Comparison of ENCODE assay signal across 9 cellular contexts in the genomic region with DNA sequence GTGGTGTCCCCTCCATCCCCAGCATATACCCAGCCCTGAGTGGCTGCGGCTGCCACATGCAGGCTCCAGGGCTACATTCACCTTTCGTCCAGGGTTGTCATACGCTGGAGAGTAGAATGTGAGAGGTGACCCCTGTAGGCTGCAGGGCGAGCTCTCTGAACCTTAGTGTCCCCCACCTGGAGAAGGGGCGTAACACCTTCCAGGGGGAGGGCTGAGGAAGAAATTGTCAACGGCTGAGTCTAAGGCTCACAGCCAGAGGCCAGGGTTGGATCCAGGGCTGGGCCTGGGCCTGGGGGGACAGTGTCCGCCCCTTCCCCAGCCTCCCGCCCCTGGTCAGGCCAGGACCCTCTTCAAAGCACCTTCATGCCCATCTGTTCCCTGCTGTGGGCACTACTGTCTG. TPM values are rescaled to one million over a fixed set of nuclear protein-coding genes. Genes with fewer than 3 reads are reported as not detected.
DNase-seq lines count a peak whose midpoint lies in the region; ATAC-seq, FAIRE-seq and TF ChIP-seq lines count a peak whose summit lies in the region.
"Not testable (repeated sequence)": the region's sequence is repeated elsewhere in the genome, so short reads cannot be mapped to it uniquely, and the experiment has no call there.
"Had no signal": no experiment of that assay in that cellular context is flagged by ENCODE, and none has a peak within 500 bp of the region (broad histone marks: within the 10 kb centered on the region; RNA-seq: fewer than 3 reads in every experiment).

No MANE protein-coding gene starts in this region.

- POLR2A ChIA-PET in endothelial cell of umbilical vein (lab: Charles Lee) = not testable (repeated sequence)

- not testable (repeated sequence) for H4K20me1 ChIP-seq in DOHH2 (ENCODE audit: control insufficient read depth, insufficient read depth, low read depth, low read length); OCI-LY1 (ENCODE audit: insufficient read depth, low read length); endothelial cell of umbilical vein (replicated peaks; ENCODE audit: control insufficient read depth, extremely low read depth, insufficient read depth, low read length)

- H3K36me3 ChIP-seq in DOHH2 (ENCODE audit: control insufficient read depth, low read length); OCI-LY1 (ENCODE audit: insufficient read depth, low read length); endothelial cell of umbilical vein (ENCODE audit: control insufficient read depth in 2 of 2, extremely low read depth in 1 of 2, insufficient read depth in 2 of 2, low read length in 2 of 2); right lobe of liver; psoas muscle (ENCODE audit: insufficient read depth in 1 of 2, low read depth in 1 of 2): not testable (repeated sequence)

- H3K4me3 ChIP-seq in DOHH2 (ENCODE audit: low read length) = peak overlapping the region; percentile 64
- H3K4me3 ChIP-seq in OCI-LY1 (ENCODE audit: low read depth, low read length, poor library complexity, severe bottlenecking); endothelial cell of umbilical vein (replicated peaks in 1 of 3; ENCODE audit: insufficient read depth in 1 of 3, low read depth in 1 of 3, low read length in 3 of 3); right lobe of liver; psoas muscle: not testable (repeated sequence)

- not testable (repeated sequence) for H3K27me3 ChIP-seq in DOHH2 (ENCODE audit: control insufficient read depth, low read length); OCI-LY1 (ENCODE audit: insufficient read depth, low read length); endothelial cell of umbilical vein (ENCODE audit: control insufficient read depth in 2 of 2, insufficient read depth in 2 of 2, low read length in 2 of 2); right lobe of liver; psoas muscle (ENCODE audit: insufficient read depth in 3 of 3, low read length in 2 of 3)

- ATAC-seq in T-helper 17 cell; right lobe of liver; naive B cell (ENCODE audit: low read depth in 2 of 2); psoas muscle; stimulated activated naive B cell treated with anti-CD40 and anti-IgM and Interleukin-4, amounts not matched to agents 10 μg/mL and 1 μg/mL and 100 μg/mL, for 72 hours (replicated peaks): not testable (repeated sequence)

- TF ChIP-seq CTCF in DOHH2 (IDR thresholded peaks at IDR 0.05; ENCODE audit: low read depth, low read length, poor library complexity, severe bottlenecking); OCI-LY1 (IDR thresholded peaks at IDR 0.05; ENCODE audit: low read length); endothelial cell of umbilical vein (IDR thresholded peaks at IDR 0.05; ENCODE audit: extremely low read depth in 1 of 2, insufficient read depth in 1 of 2, low read depth in 1 of 2, low read length in 2 of 2); right lobe of liver (IDR thresholded peaks at IDR 0.05); psoas muscle (IDR thresholded peaks at IDR 0.05): not testable (repeated sequence)

- not testable (repeated sequence) for H3K36me3 Mint-ChIP-seq in T-helper 17 cell (ENCODE audit: low read depth); naive B cell; stimulated activated naive B cell treated with anti-CD40 and anti-IgM and Interleukin-4, amounts not matched to agents 10 μg/mL and 1 μg/mL and 100 μg/mL, for 72 hours

- peaks cover 16% of the 10 kb centered on the region for H3K4me1 Mint-ChIP-seq in T-helper 17 cell
- H3K4me1 Mint-ChIP-seq in naive B cell = peaks cover 33 to 62% (median 55%) of the 10 kb centered on the region in 3 donors
- H3K4me1 Mint-ChIP-seq in stimulated activated naive B cell treated with anti-CD40 and anti-IgM and Interleukin-4, amounts not matched to agents 10 μg/mL and 1 μg/mL and 100 μg/mL, for 72 hours = peaks cover 45 to 67% of the 10 kb centered on the region in 2 donors

- dilution Hi-C loops in endothelial cell of umbilical vein (cut with MboI; ENCODE audit: extremely low pct_ligation_motif_present, low sequenced_read_pairs) = not testable (repeated sequence)

- H3K27me3 Mint-ChIP-seq in T-helper 17 cell; naive B cell; stimulated activated naive B cell treated with anti-CD40 and anti-IgM and Interleukin-4, amounts not matched to agents 10 μg/mL and 1 μg/mL and 100 μg/mL, for 72 hours: not testable (repeated sequence)

- not testable (repeated sequence) for BruUV-seq in endothelial cell of umbilical vein (replicated peaks; lab: Mats Ljungman, UMichigan)

- not testable (repeated sequence) for H3K9me3 ChIP-seq in DOHH2 (ENCODE audit: control insufficient read depth, insufficient read depth, low read length); OCI-LY1 (ENCODE audit: low read length); T-helper 17 cell (ENCODE audit: control insufficient read depth, low read length, poor library complexity, severe bottlenecking); endothelial cell of umbilical vein (replicated peaks; ENCODE audit: control insufficient read depth, insufficient read depth, low read length); right lobe of liver; psoas muscle

- not testable (repeated sequence) for TF ChIP-seq POLR2A in endothelial cell of umbilical vein (IDR thresholded peaks at IDR 0.05; ENCODE audit: low read depth, low read length); right lobe of liver (IDR thresholded peaks at IDR 0.05)

- H3F3A ChIP-seq in DOHH2 (ENCODE audit: control insufficient read depth, insufficient read depth) = peaks cover 13% of the 10 kb centered on the region
- H3F3A ChIP-seq in OCI-LY1 (ENCODE audit: insufficient read depth, low read length) = not testable (repeated sequence)

- H3K4me1 ChIP-seq in DOHH2 (ENCODE audit: control insufficient read depth, low read length) = peaks cover 66% of the 10 kb centered on the region
- peaks cover 62% of the 10 kb centered on the region for H3K4me1 ChIP-seq in OCI-LY1 (ENCODE audit: insufficient read depth, low read length, severe bottlenecking)
- H3K4me1 ChIP-seq in endothelial cell of umbilical vein (ENCODE audit: control insufficient read depth, extremely low read depth, insufficient read depth, low read length) = peaks cover 37% of the 10 kb centered on the region
- not testable (repeated sequence) for H3K4me1 ChIP-seq in right lobe of liver
- H3K4me1 ChIP-seq in psoas muscle = peaks cover 25% of the 10 kb centered on the region

- H3K27ac Mint-ChIP-seq in T-helper 17 cell = peak overlapping the region; percentile 83
- peak overlapping the region; percentile 79 to 100 (median 99) for H3K27ac Mint-ChIP-seq in naive B cell
- H3K27ac Mint-ChIP-seq in stimulated activated naive B cell treated with anti-CD40 and anti-IgM and Interleukin-4, amounts not matched to agents 10 μg/mL and 1 μg/mL and 100 μg/mL, for 72 hours = peak overlapping the region; percentile 100

- DNase-seq in T-helper 17 cell; endothelial cell of umbilical vein (ENCODE audit: low read depth, low spot score); naive B cell; stimulated activated naive B cell treated with anti-CD40 and anti-IgM and Interleukin-4, amounts not matched to agents 10 μg/mL and 1 μg/mL and 100 μg/mL, for 72 hours: not testable (repeated sequence)
- peak in 2 of 3 donors; percentile 17 to 21 for DNase-seq in right lobe of liver
- peak; percentile 11 to 44 for DNase-seq in psoas muscle

- H3K4me3 Mint-ChIP-seq in T-helper 17 cell; stimulated activated naive B cell treated with anti-CD40 and anti-IgM and Interleukin-4, amounts not matched to agents 10 μg/mL and 1 μg/mL and 100 μg/mL, for 72 hours: not testable (repeated sequence)
- peak overlapping the region in 5 of 8 donors; percentile 40 to 90 (median 71) for H3K4me3 Mint-ChIP-seq in naive B cell

- not testable (repeated sequence) for FAIRE-seq in endothelial cell of umbilical vein (lab: Jason Lieb, UNC)

- not testable (repeated sequence) for H3K9me1 ChIP-seq in endothelial cell of umbilical vein (replicated peaks; ENCODE audit: control insufficient read depth, extremely low read depth, insufficient read depth, low read length)

- not testable (repeated sequence) for H3K9me3 Mint-ChIP-seq in naive B cell; stimulated activated naive B cell treated with anti-CD40 and anti-IgM and Interleukin-4, amounts not matched to agents 10 μg/mL and 1 μg/mL and 100 μg/mL, for 72 hours

- H2AFZ ChIP-seq in OCI-LY1 (ENCODE audit: low read length); endothelial cell of umbilical vein (ENCODE audit: low read depth, low read length): not testable (repeated sequence)

- WGBS in right lobe of liver (ENCODE audit: insufficient coverage, low coverage, low lambda C conversion rate, missing lambda C conversion rate) = 100% methylated on average over 1 of the region's 8 CpGs
- 91 to 95% (median 92%) methylated on average over 8 of the region's 8 CpGs for WGBS in psoas muscle, 3 donors

- CTCF ChIA-PET in endothelial cell of umbilical vein (lab: Charles Lee) = not testable (repeated sequence)

- peak overlapping the region; percentile 96 for H3K27ac ChIP-seq in DOHH2 (ENCODE audit: low read depth, low read length)
- H3K27ac ChIP-seq in OCI-LY1 (ENCODE audit: low read depth, low read length, poor library complexity, severe bottlenecking) = peak overlapping the region; percentile 88
- peak overlapping the region; percentile 100 for H3K27ac ChIP-seq in endothelial cell of umbilical vein (ENCODE audit: insufficient read depth, low read depth, low read length)
- not testable (repeated sequence) for H3K27ac ChIP-seq in right lobe of liver, psoas muscle

- intact Hi-C loops in endothelial cell of umbilical vein (cut with micrococcal nuclease) = loop anchor here (10.0 kb wide), 1 partner anchor 443 kb away; no protein-coding TSS in a partner anchor
- intact Hi-C loops in right lobe of liver (cut with DNase I) = not testable (repeated sequence)
- intact Hi-C loops in psoas muscle (cut with DNase I) = loop anchor here in 1 of 2 donors (10.0 kb wide), 1 partner anchor 453 kb away; no protein-coding TSS in a partner anchor

- H3K9me2 ChIP-seq in DOHH2 (replicated peaks; ENCODE audit: control insufficient read depth, low read length); OCI-LY1 (ENCODE audit: low read depth, low read length): not testable (repeated sequence)

- peak overlapping the region; percentile 84 for H3K4me2 ChIP-seq in DOHH2 (ENCODE audit: low read length)
- H3K4me2 ChIP-seq in OCI-LY1 (ENCODE audit: low read length); endothelial cell of umbilical vein (ENCODE audit: insufficient read depth, low read length): not testable (repeated sequence)

- H3K79me2 ChIP-seq in DOHH2 (ENCODE audit: control insufficient read depth, low read length); OCI-LY1 (ENCODE audit: insufficient read depth, low read length); endothelial cell of umbilical vein (ENCODE audit: control insufficient read depth, insufficient read depth, low read length): not testable (repeated sequence)

- H3K9ac ChIP-seq in OCI-LY1 (ENCODE audit: low read length); endothelial cell of umbilical vein (replicated peaks; ENCODE audit: extremely low read depth, insufficient read depth, low read length): not testable (repeated sequence)

RNA-seq across cellular contexts. Expression of a gene that starts 53.2 kb away (rescaled TPM):
- total RNA-seq in T-helper 17 cell = not detected
- 56.4 and 64.7 TPM in 2 replicates for total RNA-seq in endothelial cell of umbilical vein
- polyA plus RNA-seq in endothelial cell of umbilical vein = 49.6 and 58.5 TPM in 2 replicates
- 23.3 and 33.3 TPM in 2 replicates for polyA plus RNA-seq in endothelial cell of umbilical vein (2011; cell fraction: cytosol; rRNA removed)
- 120 and 126 TPM in 2 replicates for polyA plus RNA-seq in endothelial cell of umbilical vein (2011; cell fraction: nucleus; rRNA removed)
- polyA plus RNA-seq in endothelial cell of umbilical vein (2012) = 24.0 and 41.2 TPM in 2 replicates
- polyA minus RNA-seq in endothelial cell of umbilical vein = 42.4 and 45.1 TPM in 2 replicates
- polyA minus RNA-seq in endothelial cell of umbilical vein (2011; cell fraction: cytosol; rRNA and poly(A)+ RNA removed) = 0.41 TPM
- polyA minus RNA-seq in endothelial cell of umbilical vein (2011; cell fraction: nucleus; rRNA and poly(A)+ RNA removed) = 40.9 and 62.8 TPM in 2 replicates
- 1 to 10 TPM in 3 of 6 experiments, under 1 TPM in 3; 0.49 to 1.4 (median 1.1) TPM for total RNA-seq in right lobe of liver
- polyA plus RNA-seq in naive B cell (ENCODE audit: low read depth in 6 of 6) = not detected
- 1 to 10 TPM in 2 of 4 donors, under 1 TPM in 2; 0.74 to 1.3 (median 0.96) TPM for total RNA-seq in psoas muscle
- under 1 TPM; 0.32 to 0.61 (median 0.59) TPM for polyA plus RNA-seq in psoas muscle
- polyA plus RNA-seq: CD8-positive, alpha-beta memory T cell had no signal

Comparison
In these comparisons a context has a peak if more than half of its experiments do, and no peak if none do; other contexts are left out.
1. RNA of a gene that starts 53.2 kb away (total RNA-seq): 56.4 to 64.7 TPM in endothelial cell of umbilical vein; 0.49 to 1.4 TPM in right lobe of liver, 0.74 to 1.3 TPM in psoas muscle and not detected in T-helper 17 cell; every median in the first group is over 10 times any median in the second.
2. Peak in every context shown above with its lines, with median percentiles within 50 percentile points of each other: H3K27ac Mint-ChIP-seq.